Comparison of ENCODE assay signal across 11 cellular contexts in the genomic region with DNA sequence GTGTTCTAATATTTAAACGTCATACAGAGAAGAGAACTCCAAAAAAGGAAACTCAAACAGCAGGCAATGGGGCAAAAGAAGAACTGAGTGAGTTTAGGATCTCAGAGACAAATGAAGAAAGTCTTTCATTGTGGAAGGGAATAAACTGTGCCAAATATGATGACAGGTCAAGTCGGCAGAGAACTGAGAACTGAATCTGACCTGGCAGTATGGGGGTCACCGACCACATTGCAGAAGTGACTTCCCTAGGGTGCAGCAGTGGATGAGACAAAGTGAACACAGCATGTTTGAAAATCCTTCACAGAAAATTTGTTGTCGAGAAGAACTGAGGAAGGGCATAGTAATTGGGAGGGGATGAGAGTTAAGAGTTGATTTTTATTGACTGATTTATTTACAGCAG. TPM values are rescaled to one million over a fixed set of nuclear protein-coding genes. Genes with fewer than 3 reads are reported as not detected.
DNase-seq lines count a peak whose midpoint lies in the region; ATAC-seq and TF ChIP-seq lines count a peak whose summit lies in the region.
"Had no signal": no experiment of that assay in that cellular context is flagged by ENCODE, and none has a peak within 500 bp of the region (broad histone marks: within the 10 kb centered on the region; RNA-seq: fewer than 3 reads in every experiment).

No MANE protein-coding gene starts in this region.

- H3K14ac ChIP-seq in H9 (ENCODE audit: insufficient read depth, low read length): no peak overlapping the region

- H3K23ac ChIP-seq in H9 (ENCODE audit: insufficient read length, low read depth, low read length): no peak overlapping the region

- no peaks in the 10 kb centered on the region for H3K9me3 ChIP-seq in smooth muscle cell (replicated peaks; ENCODE audit: low read depth)
- H3K9me3 ChIP-seq in H9 (ENCODE audit: control insufficient read depth, low read depth, low read length): no peaks in the 10 kb centered on the region

- no peak overlapping the region for H2BK120ac ChIP-seq in H9 (ENCODE audit: low read depth, low read length, poor library complexity, severe bottlenecking)

- H4K8ac ChIP-seq in H9 (replicated peaks; ENCODE audit: insufficient read length, low read depth, low read length): no peak overlapping the region

- no peaks in the 10 kb centered on the region for H3K79me1 ChIP-seq in H9 (ENCODE audit: insufficient read depth, low read depth, low read length, poor library complexity, severe bottlenecking)

- H3K23me2 ChIP-seq in H9 (ENCODE audit: insufficient read length, low read depth, low read length, poor library complexity, severe bottlenecking): no peaks in the 10 kb centered on the region

- H2AFZ ChIP-seq in smooth muscle cell (ENCODE audit: low read depth): no peak overlapping the region
- H2AFZ ChIP-seq in H9 (ENCODE audit: low read length): no peak overlapping the region

- WGBS in smooth muscle cell (ENCODE audit: low lambda C conversion rate): 92% methylated on average over 4 of the region's 4 CpGs
- no CpG with 5 or more reads among the region's 4 CpGs for WGBS in H9 (ENCODE audit: extremely low coverage, insufficient read length, low lambda C conversion rate)

- H4K20me1 ChIP-seq in smooth muscle cell (ENCODE audit: low read depth) (no peaks in the 10 kb centered on the region), H9 (ENCODE audit: control insufficient read depth, insufficient read depth, insufficient read length) (no peaks in the 10 kb centered on the region)

- no peak overlapping the region for H3T11ph ChIP-seq in H9 (ENCODE audit: low read length)

- H3K27ac ChIP-seq in epithelial cell of prostate (peak overlapping the region; percentile 46), smooth muscle cell (ENCODE audit: low read depth) (no peak overlapping the region), H9 (ENCODE audit: insufficient read length, low read depth, low read length) (no peak overlapping the region)

- H3K79me2 ChIP-seq in smooth muscle cell (ENCODE audit: low read depth) (no peaks in the 10 kb centered on the region), H9 (ENCODE audit: insufficient read depth, low read length) (no peaks in the 10 kb centered on the region)

- H4K91ac ChIP-seq in H9 (ENCODE audit: insufficient read length, low read depth, low read length): no peak overlapping the region

- H3K9ac ChIP-seq in smooth muscle cell (ENCODE audit: low read depth) (no peak overlapping the region), H9 (ENCODE audit: extremely low read depth, insufficient read length, low read length) (no peak overlapping the region)

- no peaks in the 10 kb centered on the region for H3K27me3 ChIP-seq in smooth muscle cell (ENCODE audit: low read depth)
- H3K27me3 ChIP-seq in H9 (ENCODE audit: insufficient read depth, low read length): no peaks in the 10 kb centered on the region

- no peaks in the 10 kb centered on the region for H3K9me3 Mint-ChIP-seq in H9

- H3K18ac ChIP-seq in H9 (ENCODE audit: insufficient read length, low read depth, low read length): no peak overlapping the region

- peaks cover 4% of the 10 kb centered on the region for H3K36me3 ChIP-seq in smooth muscle cell (ENCODE audit: low read depth)

- no peak for TF ChIP-seq CTCF in smooth muscle cell (IDR thresholded peaks at IDR 0.05; ENCODE audit: borderline replicate concordance, insufficient read depth, poor library complexity, severe bottlenecking)
- no peak for TF ChIP-seq CTCF in H9 (conservative IDR thresholded peaks at IDR 0.05)

- H3K4me1 Mint-ChIP-seq in H9: peaks cover 6 to 8% of the 10 kb centered on the region in 2 experiments

- H3F3A ChIP-seq in smooth muscle cell (ENCODE audit: low read depth): no peaks in the 10 kb centered on the region

- H3K4me2 ChIP-seq in smooth muscle cell: no peak overlapping the region
- H3K4me2 ChIP-seq in H9 (ENCODE audit: insufficient read depth, insufficient read length, low read length): no peak overlapping the region

- H3K36me3 Mint-ChIP-seq in H9 (ENCODE audit: insufficient read depth in 1 of 3, low read depth in 3 of 3): peaks cover 16 to 51% (median 50%) of the 10 kb centered on the region in 3 experiments; a peak in 6 of 7 replicates

- H3K4me3 ChIP-seq in smooth muscle cell: no peak overlapping the region

- no peak overlapping the region for H3K4me3 Mint-ChIP-seq in H9

- no peak overlapping the region for H3K56ac ChIP-seq in H9 (ENCODE audit: insufficient read length, low read depth, low read length)

- H2BK12ac ChIP-seq in H9 (ENCODE audit: insufficient read length, low read depth, low read length): no peak overlapping the region

- no peak overlapping the region for H2BK15ac ChIP-seq in H9 (ENCODE audit: low read depth, low read length)

- H3K4me1 ChIP-seq in smooth muscle cell (ENCODE audit: low read depth) (no peaks in the 10 kb centered on the region), H9 (ENCODE audit: insufficient read depth, low read length) (no peaks in the 10 kb centered on the region)

- no peak overlapping the region for H4K5ac ChIP-seq in H9 (ENCODE audit: insufficient read length, low read depth, low read length)

- no peak overlapping the region for H2BK5ac ChIP-seq in H9 (ENCODE audit: insufficient read length, low read length)

- DNase-seq in epithelial cell of prostate (ENCODE audit: low read depth, low spot score) (no peak), OCI-M1 (lab: John Stamatoyannopoulos, UW) (no peak), smooth muscle cell (lab: John Stamatoyannopoulos, UW; ENCODE audit: unreplicated experiment) (no peak), NCI-H2081 treated with DMSO at 0.1 percent for 48 hours (lab: John Stamatoyannopoulos, UW) (no peak), H9 (no peak)
- DNase-seq: activated CD4-positive, alpha-beta T cell treated with anti-CD3 and anti-CD28 coated beads for 1 hour; C1 segment of cervical spinal cord; small intestine had no signal

- no peaks in the 10 kb centered on the region for H3K27me3 Mint-ChIP-seq in H9 (ENCODE audit: low read depth)

- peak overlapping the region in 1 of 3 experiments; percentile 0; a peak in 1 of 7 replicates for H3K27ac Mint-ChIP-seq in H9

- ATAC-seq in GM18517 (IDR thresholded peaks at IDR 0.05; ENCODE audit: unreplicated experiment): peak; percentile 53
- peak; percentile 61 for ATAC-seq in GM21737 (IDR thresholded peaks at IDR 0.05; ENCODE audit: unreplicated experiment)
- peak; percentile 71 for ATAC-seq in HG03457 (IDR thresholded peaks at IDR 0.05; ENCODE audit: unreplicated experiment)

- H3K4ac ChIP-seq in H9 (ENCODE audit: low read depth, low read length): no peak overlapping the region

- no peak overlapping the region for H2AK5ac ChIP-seq in H9 (ENCODE audit: insufficient read length, low read length)

- no peak overlapping the region for H2BK20ac ChIP-seq in H9 (ENCODE audit: low read depth, low read length, poor library complexity, severe bottlenecking)

RNA-seq across cellular contexts. Expression of a gene that starts 55.8 kb away (rescaled TPM):
- total RNA-seq in smooth muscle cell: 21.1 and 48.0 TPM in 2 replicates
- 5.5 and 5.8 TPM in 2 replicates for polyA plus RNA-seq in smooth muscle cell
- 16.6 and 18.8 TPM in 2 replicates for total RNA-seq in H9 (2021)
